Comparison of ENCODE assay signal across 27 cellular contexts in genomic region chr3:133776794-133777438, GRCh38.
"Had no signal": no experiment of that assay in that cellular context is flagged by ENCODE, and none has a peak within 500 bp of the region (broad histone marks: within the 10 kb centered on the region; RNA-seq: fewer than 3 reads in every experiment).

No MANE protein-coding gene starts in this region.

- H3K4me3 ChIP-seq: esophagus squamous epithelium, gastrocnemius medialis, neural progenitor cell, spleen, testis, uterus had no signal

- FAIRE-seq: colon, endothelial cell of umbilical vein, TTC549 had no signal

- ATAC-seq: activated CD8-positive, alpha-beta T cell treated with anti-CD3 and anti-CD28 coated beads, Interleukin-2, amount 10 ng/mL, durations not matched to agents 7 days and 5 days; activated naive CD4-positive, alpha-beta T cell treated with anti-CD3 and anti-CD28 coated beads, Interleukin-2, amount 50 U/mL, for 72 hours; gastrocnemius medialis; left ventricle myocardium superior; naive thymus-derived CD8-positive, alpha-beta T cell had no signal

- H3K9me3 ChIP-seq: esophagus squamous epithelium, gastrocnemius medialis, spleen, testis, uterus had no signal

- H3K4me2 ChIP-seq: neural progenitor cell had no signal

- DNase-seq: activated CD4-positive, alpha-beta T cell treated with anti-CD3 and anti-CD28 coated beads for 1 hour; activated CD4-positive, alpha-beta T cell treated with anti-CD3 and anti-CD28 coated beads, Interleukin-2, amount 50 U/mL, for 1 hour; activated CD8-positive, alpha-beta T cell treated with anti-CD3 and anti-CD28 coated beads, Interleukin-2, amount 10 ng/mL, durations not matched to agents 7 days and 5 days; activated T-cell treated with anti-CD3 and anti-CD28 coated beads, Interleukin-2, amount 50 U/mL, for 1 hour; aorta; brain microvascular endothelial cell; central memory CD4-positive, alpha-beta T cell; effector memory CD4-positive, alpha-beta T cell; esophagus squamous epithelium; gastrocnemius medialis; hippocampal formation; kidney glomerular epithelial cell; left ventricle myocardium superior; mammary epithelial cell; naive thymus-derived CD8-positive, alpha-beta T cell; retina; spleen; stimulated activated CD4-positive, alpha-beta T cell treated with anti-CD3 and anti-CD28 coated beads, Interleukin-4, amount 100 ng/mL, for 1 hour; stimulated activated naive CD4-positive, alpha-beta T cell; testis; trophoblast cell; uterus had no signal

- H2AFZ ChIP-seq: neural progenitor cell had no signal

- H3K4me1 ChIP-seq: gastrocnemius medialis, neural progenitor cell, spleen, testis, uterus had no signal

- H3K36me3 ChIP-seq: brain microvascular endothelial cell, gastrocnemius medialis, neural progenitor cell, spleen, uterus had no signal

- H3K27ac ChIP-seq: brain microvascular endothelial cell, gastrocnemius medialis, neural progenitor cell, spleen, testis, uterus had no signal

- H3K27me3 ChIP-seq: brain microvascular endothelial cell, esophagus squamous epithelium, gastrocnemius medialis, neural progenitor cell, testis, uterus had no signal

- H3K9ac ChIP-seq: neural progenitor cell had no signal
